9 cellular contexts compared by ENCODE assay signal in the genomic region with DNA sequence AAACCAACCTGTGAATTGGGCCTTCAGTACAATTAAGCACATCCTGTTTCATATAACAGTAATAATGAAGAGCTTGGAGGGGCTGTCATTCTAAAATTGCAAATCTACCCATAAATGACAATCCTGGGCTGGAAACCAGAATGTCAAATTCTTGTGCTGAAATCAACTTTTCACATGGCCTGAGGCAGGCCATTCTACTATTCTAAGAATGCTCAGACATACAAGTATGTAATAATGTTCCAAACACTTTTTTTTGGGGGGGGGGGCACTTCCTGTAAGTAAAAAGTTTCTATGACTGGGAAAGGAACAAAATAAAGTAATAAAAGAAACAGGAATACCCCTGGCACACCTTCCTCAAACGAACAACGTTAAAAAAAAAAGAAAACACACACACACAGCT. TPM values are rescaled to one million over a fixed set of nuclear protein-coding genes. Genes with fewer than 3 reads are reported as not detected.
A peak's percentile ranks its signal among the peaks of the same experiment; 100 is the strongest.
DNase-seq lines count a peak whose midpoint lies in the region; ATAC-seq lines count a peak whose summit lies in the region.
"Had no signal": no experiment of that assay in that cellular context is flagged by ENCODE, and none has a peak within 500 bp of the region (broad histone marks: within the 10 kb centered on the region; RNA-seq: fewer than 3 reads in every experiment).

No MANE protein-coding gene starts in this region.

- no peak for DNase-seq in activated CD4-positive, alpha-beta T cell treated with anti-CD3 and anti-CD28 coated beads, Interleukin-2, amount 10 ng/mL, durations not matched to agents 7 days and 5 days
- DNase-seq in activated CD4-positive, alpha-beta T cell treated with anti-CD3 and anti-CD28 coated beads for 48 hours: no peak
- DNase-seq in activated naive CD8-positive, alpha-beta T cell treated with anti-CD3 and anti-CD28 coated beads, Interleukin-2, amount 10 ng/mL, durations not matched to agents 7 days and 5 days: no peak
- no peak for DNase-seq in immature natural killer cell
- no peak for DNase-seq in left lobe of liver (ENCODE audit: low spot score)
- DNase-seq: COR-L47 had no signal

- H3K27me3 Mint-ChIP-seq in activated CD4-positive, alpha-beta T cell treated with anti-CD3 and anti-CD28 coated beads, Interleukin-2, amount 10 ng/mL, durations not matched to agents 7 days and 5 days: no peaks in the 10 kb centered on the region
- no peaks in the 10 kb centered on the region for H3K27me3 Mint-ChIP-seq in activated naive CD8-positive, alpha-beta T cell treated with anti-CD3 and anti-CD28 coated beads, Interleukin-2, amount 10 ng/mL, durations not matched to agents 7 days and 5 days
- H3K27me3 Mint-ChIP-seq in immature natural killer cell (ENCODE audit: low read depth in 3 of 3): peaks cover 13 to 19% (median 16%) of the 10 kb centered on the region in 3 donors

- peaks cover 66% of the 10 kb centered on the region for H3K4me1 Mint-ChIP-seq in activated CD4-positive, alpha-beta T cell treated with anti-CD3 and anti-CD28 coated beads, Interleukin-2, amount 10 ng/mL, durations not matched to agents 7 days and 5 days
- peaks cover 53% of the 10 kb centered on the region for H3K4me1 Mint-ChIP-seq in activated naive CD8-positive, alpha-beta T cell treated with anti-CD3 and anti-CD28 coated beads, Interleukin-2, amount 10 ng/mL, durations not matched to agents 7 days and 5 days
- H3K4me1 Mint-ChIP-seq in immature natural killer cell: peaks cover 72 to 85% of the 10 kb centered on the region in 2 donors

- H3K36me3 ChIP-seq in subcutaneous abdominal adipose tissue (ENCODE audit: control insufficient read depth in 5 of 5, insufficient read depth in 5 of 5, low read length in 5 of 5): no peaks in the 10 kb centered on the region

- peak overlapping the region; percentile 100 for H3K27ac Mint-ChIP-seq in activated CD4-positive, alpha-beta T cell treated with anti-CD3 and anti-CD28 coated beads, Interleukin-2, amount 10 ng/mL, durations not matched to agents 7 days and 5 days
- peak overlapping the region; percentile 99 for H3K27ac Mint-ChIP-seq in activated naive CD8-positive, alpha-beta T cell treated with anti-CD3 and anti-CD28 coated beads, Interleukin-2, amount 10 ng/mL, durations not matched to agents 7 days and 5 days
- H3K27ac Mint-ChIP-seq in immature natural killer cell: peak overlapping the region; percentile 90 to 100 (median 100)

- H3K27me3 ChIP-seq in subcutaneous abdominal adipose tissue (ENCODE audit: control insufficient read depth in 5 of 5, insufficient read depth in 4 of 5, low read length in 5 of 5): no peaks in the 10 kb centered on the region

- no peaks in the 10 kb centered on the region for H3K9me3 ChIP-seq in subcutaneous abdominal adipose tissue (ENCODE audit: control insufficient read depth in 5 of 5, low read length in 5 of 5)

- H3K9ac ChIP-seq in subcutaneous abdominal adipose tissue (ENCODE audit: low read length in 5 of 5): peak overlapping the region in 4 of 5 donors; percentile 97 to 100 (median 98)

- peak overlapping the region; percentile 88 to 98 (median 93) for H3K4me3 ChIP-seq in subcutaneous abdominal adipose tissue (ENCODE audit: low read depth in 1 of 5, low read length in 5 of 5)

- no peaks in the 10 kb centered on the region for H3K9me3 Mint-ChIP-seq in activated CD4-positive, alpha-beta T cell treated with anti-CD3 and anti-CD28 coated beads, Interleukin-2, amount 10 ng/mL, durations not matched to agents 7 days and 5 days
- H3K9me3 Mint-ChIP-seq in activated naive CD8-positive, alpha-beta T cell treated with anti-CD3 and anti-CD28 coated beads, Interleukin-2, amount 10 ng/mL, durations not matched to agents 7 days and 5 days: no peaks in the 10 kb centered on the region
- H3K9me3 Mint-ChIP-seq in immature natural killer cell: no peaks in the 10 kb centered on the region

- H3K36me3 Mint-ChIP-seq in activated CD4-positive, alpha-beta T cell treated with anti-CD3 and anti-CD28 coated beads, Interleukin-2, amount 10 ng/mL, durations not matched to agents 7 days and 5 days (ENCODE audit: low read depth): peaks cover 27% of the 10 kb centered on the region
- H3K36me3 Mint-ChIP-seq in activated naive CD8-positive, alpha-beta T cell treated with anti-CD3 and anti-CD28 coated beads, Interleukin-2, amount 10 ng/mL, durations not matched to agents 7 days and 5 days: peaks cover 4% of the 10 kb centered on the region
- H3K36me3 Mint-ChIP-seq in immature natural killer cell: no peaks in the 10 kb centered on the region

- peak overlapping the region; percentile 99 for H3K27ac ChIP-seq in subcutaneous abdominal adipose tissue (ENCODE audit: low read depth, low read length)

- peaks cover 10 to 69% (median 60%) of the 10 kb centered on the region in 5 donors for H3K4me1 ChIP-seq in subcutaneous abdominal adipose tissue (ENCODE audit: control insufficient read depth in 5 of 5, insufficient read depth in 5 of 5, low read length in 5 of 5)

- POLR2A ChIA-PET in activated CD4-positive, alpha-beta T cell treated with anti-CD3 and anti-CD28 coated beads, Interleukin-2, amount 10 ng/mL, durations not matched to agents 7 days and 5 days (lab: Charles Lee): interaction anchor here (0.5 kb wide), 1 partner anchor 732 kb away, joined by 5 read pairs; no protein-coding TSS in a partner anchor
- POLR2A ChIA-PET in activated naive CD8-positive, alpha-beta T cell treated with anti-CD3 and anti-CD28 coated beads, Interleukin-2, amount 10 ng/mL, durations not matched to agents 7 days and 5 days (lab: Charles Lee): interaction anchor here (0.6 to 2.9 kb wide), 4 partner anchors 12 to 77 kb away, joined by 3 to 56 read pairs (median 6); a partner anchor contains a TSS

- ATAC-seq in activated naive CD8-positive, alpha-beta T cell treated with anti-CD3 and anti-CD28 coated beads, Interleukin-2, amount 10 ng/mL, durations not matched to agents 7 days and 5 days (ENCODE audit: low read depth): no peak
- ATAC-seq in GM21717 (IDR thresholded peaks at IDR 0.05; ENCODE audit: unreplicated experiment): no peak
- no peak for ATAC-seq in GM21390 (IDR thresholded peaks at IDR 0.05; ENCODE audit: unreplicated experiment)
- no peak for ATAC-seq in left lobe of liver

- CTCF ChIA-PET in activated CD4-positive, alpha-beta T cell treated with anti-CD3 and anti-CD28 coated beads, Interleukin-2, amount 10 ng/mL, durations not matched to agents 7 days and 5 days (lab: Charles Lee): interaction anchor here (0.7 to 3.0 kb wide), 2 partner anchors 92 to 141 kb away, joined by 3 to 10 read pairs; no protein-coding TSS in a partner anchor

- peak overlapping the region; percentile 99 for H3K4me3 Mint-ChIP-seq in activated CD4-positive, alpha-beta T cell treated with anti-CD3 and anti-CD28 coated beads, Interleukin-2, amount 10 ng/mL, durations not matched to agents 7 days and 5 days
- peak overlapping the region; percentile 98 for H3K4me3 Mint-ChIP-seq in activated naive CD8-positive, alpha-beta T cell treated with anti-CD3 and anti-CD28 coated beads, Interleukin-2, amount 10 ng/mL, durations not matched to agents 7 days and 5 days
- H3K4me3 Mint-ChIP-seq in immature natural killer cell: peak overlapping the region; percentile 96 to 100 (median 99)

RNA-seq across cellular contexts. Expression of a gene that starts 1.5 kb away (rescaled TPM):
- 10 to 100 TPM; 65.3 to 72.1 TPM for total RNA-seq in activated CD4-positive, alpha-beta T cell treated with anti-CD3 and anti-CD28 coated beads, Interleukin-2, amount 10 ng/mL, durations not matched to agents 7 days and 5 days
- total RNA-seq in activated naive CD8-positive, alpha-beta T cell treated with anti-CD3 and anti-CD28 coated beads, Interleukin-2, amount 10 ng/mL, durations not matched to agents 7 days and 5 days: 10 to 100 TPM; 65.2 to 68.1 TPM
- polyA plus RNA-seq in immature natural killer cell: 10 to 100 TPM; 30.0 to 38.2 (median 33.5) TPM
- 28.1 TPM for total RNA-seq in left lobe of liver

RNA-seq across cellular contexts. Expression of a gene that starts 33.7 kb away (rescaled TPM):
- 100 to 1,000 TPM; 168 to 171 TPM for total RNA-seq in activated CD4-positive, alpha-beta T cell treated with anti-CD3 and anti-CD28 coated beads, Interleukin-2, amount 10 ng/mL, durations not matched to agents 7 days and 5 days
- total RNA-seq in activated naive CD8-positive, alpha-beta T cell treated with anti-CD3 and anti-CD28 coated beads, Interleukin-2, amount 10 ng/mL, durations not matched to agents 7 days and 5 days: 100 to 1,000 TPM; 168 to 183 TPM
- 100 to 1,000 TPM in 2 of 3 donors, 10 to 100 TPM in 1; 92.8 to 153 (median 145) TPM for polyA plus RNA-seq in immature natural killer cell
- 201 TPM for total RNA-seq in left lobe of liver
